ENCODE assay signal across 27 cellular contexts in genomic region chr9:82216435-82216834, GRCh38.
"Had no signal": no experiment of that assay in that cellular context is flagged by ENCODE, and none has a peak within 500 bp of the region (broad histone marks: within the 10 kb centered on the region; RNA-seq: fewer than 3 reads in every experiment).

No MANE protein-coding gene starts in this region.

- H3K4me1 ChIP-seq: stomach, suprapubic skin, testis, thyroid gland, tibial artery, tibial nerve, transverse colon, upper lobe of left lung, upper lobe of right lung, uterus, vagina had no signal

- H3K4me3 ChIP-seq: stomach, suprapubic skin, testis, thoracic aorta, thyroid gland, tibial artery, tibial nerve, transverse colon, upper lobe of left lung, upper lobe of right lung, uterus, vagina had no signal

- FAIRE-seq: urothelium cell line had no signal

- H3K9me3 ChIP-seq: suprapubic skin, testis, thoracic aorta, thyroid gland, transverse colon, upper lobe of right lung, uterus, vagina had no signal

- H3K27ac ChIP-seq: stomach, suprapubic skin, testis, thoracic aorta, thyroid gland, tibial artery, tibial nerve, transverse colon, upper lobe of left lung, upper lobe of right lung, uterus, vagina had no signal

- H3K36me3 ChIP-seq: stomach, suprapubic skin, thoracic aorta, thyroid gland, tibial artery, tibial nerve, transverse colon, upper lobe of left lung, upper lobe of right lung, uterus, vagina had no signal

- H3K27me3 ChIP-seq: stomach, suprapubic skin, testis, thyroid gland, tibial artery, tibial nerve, transverse colon, upper lobe of left lung, upper lobe of right lung, uterus, vagina had no signal

- ATAC-seq: stimulated activated effector memory CD8-positive, alpha-beta T cell treated with anti-CD3 and anti-CD28 coated beads, Interleukin-12 subunit alpha, Interleukin-12 subunit beta, amount 100 ng/mL, for 72 hours; stimulated activated memory B cell treated with anti-CD40 and anti-IgM and Interleukin-4, amounts not matched to agents 10 μg/mL and 1 μg/mL and 100 μg/mL, for 72 hours; stimulated activated naive B cell treated with anti-CD40 and anti-IgM and Interleukin-4, amounts not matched to agents 10 μg/mL and 1 μg/mL and 100 μg/mL, for 72 hours; stimulated activated naive CD8-positive, alpha-beta T cell treated with anti-CD3 and anti-CD28 coated beads, Interleukin-15, amount 100 ng/mL, for 72 hours; stimulated activated naive CD8-positive, alpha-beta T cell treated with anti-CD3 and anti-CD28 coated beads, Interleukin-15, Interleukin-2, amounts not matched to agents 100 U/mL and 50 U/mL, for 24 hours; upper lobe of right lung had no signal

- DNase-seq: stimulated activated CD4-positive, alpha-beta T cell treated with anti-CD3 and anti-CD28 coated beads, Interleukin-2, amount 100 ng/mL, for 48 hours; stimulated activated CD4-positive, alpha-beta T cell treated with anti-CD3 and anti-CD28 coated beads, Interleukin-4, amount 100 ng/mL, for 1 hour; stimulated activated CD4-positive, alpha-beta T cell treated with anti-CD3 and anti-CD28 coated beads, Interleukin-4, amount 100 ng/mL, for 24 hours; stimulated activated CD4-positive, alpha-beta T cell treated with anti-CD3 and anti-CD28 coated beads, Interleukin-4, amount 100 ng/mL, for 4 hours; stimulated activated CD8-positive, alpha-beta memory T cell treated with anti-CD3 and anti-CD28 coated beads, Interleukin-4, amount 100 ng/mL, for 48 hours; stimulated activated naive B cell treated with anti-CD40 and anti-IgM and Interleukin-4, amounts not matched to agents 10 μg/mL and 1 μg/mL and 100 μg/mL, for 72 hours; stimulated activated naive CD4-positive, alpha-beta T cell; stimulated activated naive CD4-positive, alpha-beta T cell treated with Interleukin-2 at 50 U/mL for 16 hours; stimulated activated naive CD8-positive, alpha-beta T cell treated with anti-CD3 and anti-CD28 coated beads, Interleukin-15, amount 100 ng/mL, for 72 hours; stimulated activated naive CD8-positive, alpha-beta T cell treated with anti-CD3 and anti-CD28 coated beads, Interleukin-15, Interleukin-2, amounts not matched to agents 100 U/mL and 50 U/mL, for 24 hours; stomach; substantia nigra; testis; thyroid gland; tibial artery; transverse colon; trophoblast cell; upper lobe of left lung; upper lobe of right lung; uterus had no signal
